Comparison of ENCODE assay signal across 19 cellular contexts in genomic region chr12:62689042-62689839, GRCh38.
"Had no signal": no experiment of that assay in that cellular context is flagged by ENCODE, and none has a peak within 500 bp of the region (broad histone marks: within the 10 kb centered on the region; RNA-seq: fewer than 3 reads in every experiment).

No MANE protein-coding gene starts in this region.

- H3K4me3 Mint-ChIP-seq: activated naive CD4-positive, alpha-beta T cell treated with anti-CD3 and anti-CD28 coated beads for 36 hours; activated naive CD8-positive, alpha-beta T cell treated with anti-CD3 and anti-CD28 coated beads, Interleukin-2, amount 50 U/mL, for 24 hours; mesothelial cell of epicardium; type B pancreatic cell had no signal

- H3K9me3 ChIP-seq: ascending aorta, prostate gland had no signal

- H3K9me3 Mint-ChIP-seq: activated naive CD4-positive, alpha-beta T cell treated with anti-CD3 and anti-CD28 coated beads for 36 hours; activated naive CD8-positive, alpha-beta T cell treated with anti-CD3 and anti-CD28 coated beads, Interleukin-2, amount 50 U/mL, for 24 hours; activated T-helper 2 cell treated with anti-CD3 and anti-CD28 coated beads, Interferon-gamma antibody, Interleukin-2, Interleukin-4, amounts not matched to agents 10 μg/mL and 5 μg/mL and 100 μg/mL, durations not matched to agents 14 hours and 24 hours and 36 hours; mesothelial cell of epicardium; type B pancreatic cell had no signal

- H3K27ac ChIP-seq: ascending aorta, epithelial cell of prostate, prostate gland had no signal

- ATAC-seq: activated naive CD8-positive, alpha-beta T cell treated with anti-CD3 and anti-CD28 coated beads, Interleukin-2, amount 50 U/mL, for 24 hours; right cardiac atrium had no signal

- H3K4me3 ChIP-seq: ascending aorta, prostate gland had no signal

- H3K27me3 Mint-ChIP-seq: activated naive CD8-positive, alpha-beta T cell treated with anti-CD3 and anti-CD28 coated beads, Interleukin-2, amount 50 U/mL, for 24 hours; type B pancreatic cell had no signal

- H3K27ac Mint-ChIP-seq: activated naive CD4-positive, alpha-beta T cell treated with anti-CD3 and anti-CD28 coated beads for 36 hours; activated naive CD8-positive, alpha-beta T cell treated with anti-CD3 and anti-CD28 coated beads, Interleukin-2, amount 50 U/mL, for 24 hours; activated T-helper 2 cell treated with anti-CD3 and anti-CD28 coated beads, Interferon-gamma antibody, Interleukin-2, Interleukin-4, amounts not matched to agents 10 μg/mL and 5 μg/mL and 100 μg/mL, durations not matched to agents 14 hours and 24 hours and 36 hours; mesothelial cell of epicardium; type B pancreatic cell had no signal

- H3K4me1 ChIP-seq: prostate gland had no signal

- H3K36me3 ChIP-seq: ascending aorta, prostate gland had no signal

- FAIRE-seq: bronchial epithelial cell, small intestine had no signal

- H3K27me3 ChIP-seq: ascending aorta had no signal

- DNase-seq: activated CD4-positive, alpha-beta T cell treated with anti-CD3 and anti-CD28 coated beads for 1 hour; activated CD4-positive, alpha-beta T cell treated with anti-CD3 and anti-CD28 coated beads, Interleukin-2, amount 50 U/mL, for 48 hours; activated naive CD4-positive, alpha-beta T cell treated with anti-CD3 and anti-CD28 coated beads for 36 hours; activated naive CD8-positive, alpha-beta T cell treated with anti-CD3 and anti-CD28 coated beads, Interleukin-2, amount 50 U/mL, for 24 hours; hypothalamus; kidney glomerular epithelial cell; right cardiac atrium; small intestine; stimulated activated CD4-positive, alpha-beta T cell treated with anti-CD3 and anti-CD28 coated beads, Interleukin-4, amount 100 ng/mL, for 24 hours; stimulated activated naive CD4-positive, alpha-beta T cell; T-helper 1 cell; T1000 had no signal

- H3K4me1 Mint-ChIP-seq: activated naive CD8-positive, alpha-beta T cell treated with anti-CD3 and anti-CD28 coated beads, Interleukin-2, amount 50 U/mL, for 24 hours had no signal
